1 cellular context compared by ENCODE assay signal in genomic region chr17:57102122-57102521, GRCh38.
A peak's percentile ranks its signal among the peaks of the same experiment; 100 is the strongest.
TF ChIP-seq lines count a peak whose summit lies in the region.

No MANE protein-coding gene starts in this region.

TF ChIP-seq in K562, 482 proteins besides CTCF, POLR2A, EP300 and RAD21:
- TF ChIP-seq, protein P1, sequence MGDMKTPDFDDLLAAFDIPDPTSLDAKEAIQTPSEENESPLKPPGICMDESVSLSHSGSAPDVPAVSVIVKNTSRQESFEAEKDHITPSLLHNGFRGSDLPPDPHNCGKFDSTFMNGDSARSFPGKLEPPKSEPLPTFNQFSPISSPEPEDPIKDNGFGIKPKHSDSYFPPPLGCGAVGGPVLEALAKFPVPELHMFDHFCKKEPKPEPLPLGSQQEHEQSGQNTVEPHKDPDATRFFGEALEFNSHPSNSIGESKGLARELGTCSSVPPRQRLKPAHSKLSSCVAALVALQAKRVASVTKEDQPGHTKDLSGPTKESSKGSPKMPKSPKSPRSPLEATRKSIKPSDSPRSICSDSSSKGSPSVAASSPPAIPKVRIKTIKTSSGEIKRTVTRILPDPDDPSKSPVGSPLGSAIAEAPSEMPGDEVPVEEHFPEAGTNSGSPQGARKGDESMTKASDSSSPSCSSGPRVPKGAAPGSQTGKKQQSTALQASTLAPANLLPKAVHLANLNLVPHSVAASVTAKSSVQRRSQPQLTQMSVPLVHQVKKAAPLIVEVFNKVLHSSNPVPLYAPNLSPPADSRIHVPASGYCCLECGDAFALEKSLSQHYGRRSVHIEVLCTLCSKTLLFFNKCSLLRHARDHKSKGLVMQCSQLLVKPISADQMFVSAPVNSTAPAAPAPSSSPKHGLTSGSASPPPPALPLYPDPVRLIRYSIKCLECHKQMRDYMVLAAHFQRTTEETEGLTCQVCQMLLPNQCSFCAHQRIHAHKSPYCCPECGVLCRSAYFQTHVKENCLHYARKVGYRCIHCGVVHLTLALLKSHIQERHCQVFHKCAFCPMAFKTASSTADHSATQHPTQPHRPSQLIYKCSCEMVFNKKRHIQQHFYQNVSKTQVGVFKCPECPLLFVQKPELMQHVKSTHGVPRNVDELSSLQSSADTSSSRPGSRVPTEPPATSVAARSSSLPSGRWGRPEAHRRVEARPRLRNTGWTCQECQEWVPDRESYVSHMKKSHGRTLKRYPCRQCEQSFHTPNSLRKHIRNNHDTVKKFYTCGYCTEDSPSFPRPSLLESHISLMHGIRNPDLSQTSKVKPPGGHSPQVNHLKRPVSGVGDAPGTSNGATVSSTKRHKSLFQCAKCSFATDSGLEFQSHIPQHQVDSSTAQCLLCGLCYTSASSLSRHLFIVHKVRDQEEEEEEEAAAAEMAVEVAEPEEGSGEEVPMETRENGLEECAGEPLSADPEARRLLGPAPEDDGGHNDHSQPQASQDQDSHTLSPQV (IDR thresholded peaks at IDR 0.05) = no peak
- TF ChIP-seq SPI1 (IDR thresholded peaks at IDR 0.05; ENCODE audit: borderline replicate concordance, low read depth, low read length) = peak; percentile 72
TF ChIP-seq in K562: peak in this region for 1.
